ENCODE assay signal across 21 cellular contexts in genomic region chr1:60572378-60572777, GRCh38.
"Had no signal": no experiment of that assay in that cellular context is flagged by ENCODE, and none has a peak within 500 bp of the region (broad histone marks: within the 10 kb centered on the region; RNA-seq: fewer than 3 reads in every experiment).

No MANE protein-coding gene starts in this region.

- DNase-seq: activated CD4-positive, alpha-beta T cell treated with anti-CD3 and anti-CD28 coated beads, Interleukin-2, amount 50 U/mL, for 1 hour; activated CD8-positive, alpha-beta memory T cell treated with anti-CD3 and anti-CD28 coated beads, Interleukin-2, amount 50 U/mL, for 4 hours; activated effector memory CD4-positive, alpha-beta T cell treated with Interleukin-2 at 50 U/mL for 16 hours; activated naive CD4-positive, alpha-beta T cell treated with anti-CD3 and anti-CD28 coated beads, Interleukin-2, amount 10 ng/mL, durations not matched to agents 7 days and 5 days; activated naive CD8-positive, alpha-beta T cell treated with anti-CD3 and anti-CD28 coated beads, Interleukin-2, amount 50 U/mL, for 24 hours; activated T-cell treated with anti-CD3 and anti-CD28 coated beads, Interleukin-2, amount 50 U/mL, for 4 hours; anterior cingulate cortex; cerebellar nuclear complex; effector CD4-positive, alpha-beta T cell; heart right ventricle; mesendoderm; naive thymus-derived CD4-positive, alpha-beta T cell; ovary; right lobe of liver; stimulated activated CD4-positive, alpha-beta T cell treated with anti-CD3 and anti-CD28 coated beads, Interleukin-4, amount 100 ng/mL, for 24 hours had no signal

- H3K9me3 Mint-ChIP-seq: activated naive CD8-positive, alpha-beta T cell treated with anti-CD3 and anti-CD28 coated beads, Interleukin-2, amount 50 U/mL, for 24 hours; activated T-cell treated with anti-CD3 and anti-CD28 coated beads, Interleukin-2, amount 50 U/mL, for 4 hours; neural progenitor cell; stimulated activated effector memory CD8-positive, alpha-beta T cell treated with anti-CD3 and anti-CD28 coated beads, Interleukin-12 subunit alpha, Interleukin-12 subunit beta, amount 100 ng/mL, for 72 hours; T-helper 1 cell treated with Interleukin-12 subunit alpha and Interleukin-12 subunit beta and Interleukin-4 antibody, amounts not matched to agents 30 μg/mL and 1 μg/mL, for 36 hours had no signal

- H3K27me3 ChIP-seq: esophagus muscularis mucosa, heart right ventricle, neural progenitor cell, ovary, right lobe of liver, tibial nerve had no signal

- H3K9me3 ChIP-seq: esophagus muscularis mucosa, heart right ventricle, ovary, right lobe of liver, tibial nerve had no signal

- H3K27ac Mint-ChIP-seq: activated naive CD4-positive, alpha-beta T cell treated with anti-CD3 and anti-CD28 coated beads, Interleukin-2, amount 10 ng/mL, durations not matched to agents 7 days and 5 days; activated naive CD8-positive, alpha-beta T cell treated with anti-CD3 and anti-CD28 coated beads, Interleukin-2, amount 50 U/mL, for 24 hours; naive thymus-derived CD4-positive, alpha-beta T cell; neural progenitor cell; stimulated activated effector memory CD8-positive, alpha-beta T cell treated with anti-CD3 and anti-CD28 coated beads, Interleukin-12 subunit alpha, Interleukin-12 subunit beta, amount 100 ng/mL, for 72 hours; T-helper 1 cell treated with Interleukin-12 subunit alpha and Interleukin-12 subunit beta and Interleukin-4 antibody, amounts not matched to agents 30 μg/mL and 1 μg/mL, for 36 hours had no signal

- H3K4me3 Mint-ChIP-seq: activated naive CD4-positive, alpha-beta T cell treated with anti-CD3 and anti-CD28 coated beads, Interleukin-2, amount 10 ng/mL, durations not matched to agents 7 days and 5 days; activated naive CD8-positive, alpha-beta T cell treated with anti-CD3 and anti-CD28 coated beads, Interleukin-2, amount 50 U/mL, for 24 hours; activated T-cell treated with anti-CD3 and anti-CD28 coated beads, Interleukin-2, amount 50 U/mL, for 4 hours; naive thymus-derived CD4-positive, alpha-beta T cell; neural progenitor cell; stimulated activated effector memory CD8-positive, alpha-beta T cell treated with anti-CD3 and anti-CD28 coated beads, Interleukin-12 subunit alpha, Interleukin-12 subunit beta, amount 100 ng/mL, for 72 hours; T-helper 1 cell treated with Interleukin-12 subunit alpha and Interleukin-12 subunit beta and Interleukin-4 antibody, amounts not matched to agents 30 μg/mL and 1 μg/mL, for 36 hours had no signal

- H3K4me3 ChIP-seq: esophagus muscularis mucosa, heart right ventricle, neural progenitor cell, ovary, right lobe of liver, smooth muscle cell, tibial nerve had no signal

- H3K36me3 Mint-ChIP-seq: activated naive CD4-positive, alpha-beta T cell treated with anti-CD3 and anti-CD28 coated beads, Interleukin-2, amount 10 ng/mL, durations not matched to agents 7 days and 5 days; naive thymus-derived CD4-positive, alpha-beta T cell; neural progenitor cell; stimulated activated effector memory CD8-positive, alpha-beta T cell treated with anti-CD3 and anti-CD28 coated beads, Interleukin-12 subunit alpha, Interleukin-12 subunit beta, amount 100 ng/mL, for 72 hours had no signal

- H3K4me1 ChIP-seq: neural progenitor cell, right lobe of liver had no signal

- H3K36me3 ChIP-seq: esophagus muscularis mucosa, heart right ventricle, neural progenitor cell, ovary, right lobe of liver, tibial nerve had no signal

- H3K4me1 Mint-ChIP-seq: activated naive CD4-positive, alpha-beta T cell treated with anti-CD3 and anti-CD28 coated beads, Interleukin-2, amount 10 ng/mL, durations not matched to agents 7 days and 5 days; activated naive CD8-positive, alpha-beta T cell treated with anti-CD3 and anti-CD28 coated beads, Interleukin-2, amount 50 U/mL, for 24 hours; naive thymus-derived CD4-positive, alpha-beta T cell; stimulated activated effector memory CD8-positive, alpha-beta T cell treated with anti-CD3 and anti-CD28 coated beads, Interleukin-12 subunit alpha, Interleukin-12 subunit beta, amount 100 ng/mL, for 72 hours had no signal

- H3K27me3 Mint-ChIP-seq: activated naive CD4-positive, alpha-beta T cell treated with anti-CD3 and anti-CD28 coated beads, Interleukin-2, amount 10 ng/mL, durations not matched to agents 7 days and 5 days had no signal

- H3K27ac ChIP-seq: esophagus muscularis mucosa, heart right ventricle, neural progenitor cell, ovary, right lobe of liver, tibial nerve had no signal
